Comparison of ENCODE assay signal across 12 cellular contexts in genomic region chr12:40208707-40209106, GRCh38. TPM values are rescaled to one million over a fixed set of nuclear protein-coding genes. Genes with fewer than 3 reads are reported as not detected.
DNase-seq lines count a peak whose midpoint lies in the region; ATAC-seq and TF ChIP-seq lines count a peak whose summit lies in the region.
"Had no signal": no experiment of that assay in that cellular context is flagged by ENCODE, and none has a peak within 500 bp of the region (broad histone marks: within the 10 kb centered on the region; RNA-seq: fewer than 3 reads in every experiment).

No MANE protein-coding gene starts in this region.

- no peaks in the 10 kb centered on the region for H3K4me1 Mint-ChIP-seq in activated naive CD4-positive, alpha-beta T cell treated with anti-CD3 and anti-CD28 coated beads for 36 hours (ENCODE audit: low read depth)

- H3K4me3 ChIP-seq in left ventricle myocardium inferior (no peak overlapping the region), upper lobe of right lung (no peak overlapping the region)
- H3K4me3 ChIP-seq: breast epithelium had no signal

- CTCF ChIA-PET in activated naive CD4-positive, alpha-beta T cell treated with anti-CD3 and anti-CD28 coated beads for 36 hours (lab: Charles Lee): interaction anchor here (1.2 kb wide), 1 partner anchor 17 kb away, joined by 3 read pairs; no protein-coding TSS in a partner anchor

- H3K27ac ChIP-seq in left ventricle myocardium inferior (replicated peaks) (no peak overlapping the region), upper lobe of right lung (no peak overlapping the region)
- H3K27ac ChIP-seq: breast epithelium had no signal

- H3K4me3 Mint-ChIP-seq in activated naive CD4-positive, alpha-beta T cell treated with anti-CD3 and anti-CD28 coated beads for 36 hours: no peak overlapping the region
- H3K4me3 Mint-ChIP-seq: stimulated activated naive CD8-positive, alpha-beta T cell treated with anti-CD3 and anti-CD28 coated beads, Interleukin-15, Interleukin-2, amounts not matched to agents 100 ng/mL and 50 ng/mL, for 24 hours had no signal

- no peaks in the 10 kb centered on the region for H3K9me3 Mint-ChIP-seq in activated naive CD4-positive, alpha-beta T cell treated with anti-CD3 and anti-CD28 coated beads for 36 hours
- H3K9me3 Mint-ChIP-seq: stimulated activated naive CD8-positive, alpha-beta T cell treated with anti-CD3 and anti-CD28 coated beads, Interleukin-15, Interleukin-2, amounts not matched to agents 100 ng/mL and 50 ng/mL, for 24 hours had no signal

- H3K27me3 Mint-ChIP-seq in activated naive CD4-positive, alpha-beta T cell treated with anti-CD3 and anti-CD28 coated beads for 36 hours (ENCODE audit: low read depth): peaks cover 6% of the 10 kb centered on the region
- H3K27me3 Mint-ChIP-seq: stimulated activated naive CD8-positive, alpha-beta T cell treated with anti-CD3 and anti-CD28 coated beads, Interleukin-15, Interleukin-2, amounts not matched to agents 100 ng/mL and 50 ng/mL, for 24 hours had no signal

- H3K27ac Mint-ChIP-seq in activated naive CD4-positive, alpha-beta T cell treated with anti-CD3 and anti-CD28 coated beads for 36 hours: no peak overlapping the region
- H3K27ac Mint-ChIP-seq: stimulated activated naive CD8-positive, alpha-beta T cell treated with anti-CD3 and anti-CD28 coated beads, Interleukin-15, Interleukin-2, amounts not matched to agents 100 ng/mL and 50 ng/mL, for 24 hours had no signal

- intact Hi-C loops in Right ventricle myocardium superior (cut with DNase I) (no loop called here), left ventricle myocardium inferior (cut with micrococcal nuclease) (no loop called here), upper lobe of right lung (cut with DNase I) (no loop called here)
- intact Hi-C loops in activated naive CD4-positive, alpha-beta T cell treated with anti-CD3 and anti-CD28 coated beads for 36 hours (cut with micrococcal nuclease): no loop called here

- H3K4me1 ChIP-seq in left ventricle myocardium inferior (no peaks in the 10 kb centered on the region), upper lobe of right lung (peaks cover 15% of the 10 kb centered on the region)
- H3K4me1 ChIP-seq: breast epithelium had no signal

- no peaks in the 10 kb centered on the region for H3K36me3 ChIP-seq in left ventricle myocardium inferior
- no peaks in the 10 kb centered on the region for H3K36me3 ChIP-seq in upper lobe of right lung
- H3K36me3 ChIP-seq: breast epithelium had no signal

- no peaks in the 10 kb centered on the region for H3K36me3 Mint-ChIP-seq in activated naive CD4-positive, alpha-beta T cell treated with anti-CD3 and anti-CD28 coated beads for 36 hours (ENCODE audit: low read depth)

- TF ChIP-seq CTCF in left ventricle myocardium inferior (IDR thresholded peaks at IDR 0.05; ENCODE audit: borderline replicate concordance): no peak
- no peak for TF ChIP-seq CTCF in upper lobe of right lung (IDR thresholded peaks at IDR 0.05)

- no peaks in the 10 kb centered on the region for H3K27me3 ChIP-seq in left ventricle myocardium inferior (ENCODE audit: low read depth)
- no peaks in the 10 kb centered on the region for H3K27me3 ChIP-seq in upper lobe of right lung
- H3K27me3 ChIP-seq: breast epithelium had no signal

- ATAC-seq in Right ventricle myocardium superior (ENCODE audit: poor library complexity) (peak; percentile 64), HG03045 (IDR thresholded peaks at IDR 0.05; ENCODE audit: unreplicated experiment) (peak; percentile 87), upper lobe of right lung (peak; percentile 79)

- DNase-seq in Right ventricle myocardium superior (peak; percentile 48), left ventricle myocardium inferior (no peak), OCI-M1 (lab: John Stamatoyannopoulos, UW) (peak; percentile 13), upper lobe of right lung (no peak), glomerular visceral epithelial cell (ENCODE audit: extremely low spot score) (no peak)
- no peak for DNase-seq in activated naive CD4-positive, alpha-beta T cell treated with anti-CD3 and anti-CD28 coated beads for 36 hours
- DNase-seq in activated CD8-positive, alpha-beta memory T cell treated with anti-CD3 and anti-CD28 coated beads, Interleukin-2, amount 50 U/mL, for 48 hours: no peak
- DNase-seq: activated CD4-positive, alpha-beta T cell treated with anti-CD3 and anti-CD28 coated beads, Interleukin-2, amount 50 U/mL, for 1 hour; NCI-H2107 had no signal

- H3K9me3 ChIP-seq in left ventricle myocardium inferior (replicated peaks): peaks cover 9% of the 10 kb centered on the region
- no peaks in the 10 kb centered on the region for H3K9me3 ChIP-seq in upper lobe of right lung
- H3K9me3 ChIP-seq: breast epithelium had no signal

RNA-seq across cellular contexts. Expression of gene LRRK2, which starts 16.1 kb away (rescaled TPM):
- total RNA-seq in Right ventricle myocardium superior (7.4 TPM), left ventricle myocardium inferior (6.7 TPM), upper lobe of right lung (415 TPM)
- not detected for total RNA-seq in activated naive CD4-positive, alpha-beta T cell treated with anti-CD3 and anti-CD28 coated beads for 36 hours

Comparison
In these comparisons a context has a peak if more than half of its experiments do, and no peak if none do; other contexts are left out.
1. DNase-seq: peak in Right ventricle myocardium superior (single experiment) and OCI-M1 (single experiment); none in left ventricle myocardium inferior (single experiment), upper lobe of right lung (single experiment), activated naive CD4-positive, alpha-beta T cell treated with anti-CD3 and anti-CD28 coated beads for 36 hours (single experiment), activated CD8-positive, alpha-beta memory T cell treated with anti-CD3 and anti-CD28 coated beads, Interleukin-2, amount 50 U/mL, for 48 hours (single experiment) and glomerular visceral epithelial cell (single experiment).
2. RNA of gene LRRK2, which starts 16.1 kb away (total RNA-seq): 415 TPM in upper lobe of right lung (single experiment); 7.4 TPM in Right ventricle myocardium superior (single experiment), 6.7 TPM in left ventricle myocardium inferior (single experiment) and not detected in activated naive CD4-positive, alpha-beta T cell treated with anti-CD3 and anti-CD28 coated beads for 36 hours; every median in the first group is over 10 times any median in the second.
3. Peak in every context shown above with its lines, with median percentiles within 50 percentile points of each other: ATAC-seq.